23 cellular contexts compared by ENCODE assay signal in the genomic region with DNA sequence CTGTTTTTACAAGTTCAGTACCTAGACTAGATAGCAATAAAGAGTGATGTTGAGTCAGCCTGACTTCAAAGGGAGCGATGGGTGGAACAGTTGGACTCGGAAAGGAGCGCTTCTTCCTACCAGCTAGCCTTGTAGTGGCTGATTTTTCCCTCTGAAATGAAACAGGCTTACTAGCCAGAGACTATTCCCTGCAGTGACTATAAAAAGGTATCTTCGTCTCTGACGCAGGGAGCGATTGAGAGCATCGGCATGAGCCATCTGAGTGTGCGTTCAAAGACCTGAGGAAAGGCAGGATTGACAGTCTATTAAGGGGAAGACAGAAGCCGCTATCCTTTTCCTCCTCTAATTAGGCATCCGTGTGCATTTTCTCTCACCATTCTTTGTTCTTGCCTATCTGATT.
"Had no signal": no experiment of that assay in that cellular context is flagged by ENCODE, and none has a peak within 500 bp of the region (broad histone marks: within the 10 kb centered on the region; RNA-seq: fewer than 3 reads in every experiment).

No MANE protein-coding gene starts in this region.

- DNase-seq: activated CD4-positive, alpha-beta T cell treated with anti-CD3 and anti-CD28 coated beads, Interleukin-2, amount 50 U/mL, for 4 hours; activated naive CD4-positive, alpha-beta T cell; adrenal gland; glutamatergic neuron; left colon; naive thymus-derived CD8-positive, alpha-beta T cell; pancreas; psoas muscle; sigmoid colon; stimulated activated CD4-positive, alpha-beta T cell treated with anti-CD3 and anti-CD28 coated beads, Interleukin-2, amount 100 ng/mL, for 48 hours; stimulated activated naive CD4-positive, alpha-beta T cell; T1000 had no signal

- H3K4me3 ChIP-seq: adrenal gland, ascending aorta, coronary artery, esophagus muscularis mucosa, lung, pancreas, psoas muscle, sigmoid colon, thoracic aorta, vagina had no signal

- H3K4me1 Mint-ChIP-seq: central memory CD8-positive, alpha-beta T cell had no signal

- H3K27me3 ChIP-seq: adrenal gland, ascending aorta, vagina had no signal

- H3K9me3 Mint-ChIP-seq: central memory CD8-positive, alpha-beta T cell; naive thymus-derived CD8-positive, alpha-beta T cell; T-helper 1 cell treated with Interleukin-12 subunit alpha and Interleukin-12 subunit beta and Interleukin-4 antibody, amounts not matched to agents 30 μg/mL and 1 μg/mL, for 36 hours; type B pancreatic cell; WTC11 had no signal

- H3K4me3 Mint-ChIP-seq: activated naive CD8-positive, alpha-beta T cell; central memory CD8-positive, alpha-beta T cell; type B pancreatic cell; WTC11 had no signal

- H3K4me1 ChIP-seq: ascending aorta, pancreas, psoas muscle had no signal

- H3K36me3 Mint-ChIP-seq: naive thymus-derived CD8-positive, alpha-beta T cell; type B pancreatic cell; WTC11 had no signal

- H3K27ac ChIP-seq: adrenal gland, ascending aorta, coronary artery, pancreas, psoas muscle, thoracic aorta, vagina had no signal

- H3K27ac Mint-ChIP-seq: activated naive CD8-positive, alpha-beta T cell; naive thymus-derived CD8-positive, alpha-beta T cell; T-helper 1 cell treated with Interleukin-12 subunit alpha and Interleukin-12 subunit beta and Interleukin-4 antibody, amounts not matched to agents 30 μg/mL and 1 μg/mL, for 36 hours; type B pancreatic cell; WTC11 had no signal

- ATAC-seq: left colon; naive thymus-derived CD8-positive, alpha-beta T cell; pancreas; psoas muscle; WTC11 had no signal

- H3K36me3 ChIP-seq: adrenal gland, ascending aorta, esophagus muscularis mucosa, pancreas, sigmoid colon, thoracic aorta, vagina had no signal

- H3K9me3 ChIP-seq: adrenal gland, ascending aorta, esophagus muscularis mucosa, pancreas, psoas muscle, sigmoid colon, thoracic aorta, vagina had no signal
